Comparison of ENCODE assay signal across 10 cellular contexts in genomic region chr6:63584566-63584965, GRCh38.
"Had no signal": no experiment of that assay in that cellular context is flagged by ENCODE, and none has a peak within 500 bp of the region (broad histone marks: within the 10 kb centered on the region; RNA-seq: fewer than 3 reads in every experiment).

No MANE protein-coding gene starts in this region.

- H3K27ac Mint-ChIP-seq: activated naive CD4-positive, alpha-beta T cell treated with anti-CD3 and anti-CD28 coated beads, Interleukin-2, amount 50 U/mL, for 24 hours had no signal

- H3K4me1 Mint-ChIP-seq: activated naive CD4-positive, alpha-beta T cell treated with anti-CD3 and anti-CD28 coated beads, Interleukin-2, amount 50 U/mL, for 24 hours had no signal

- H3K4me2 ChIP-seq: hepatocyte had no signal

- H3K27me3 Mint-ChIP-seq: activated naive CD4-positive, alpha-beta T cell treated with anti-CD3 and anti-CD28 coated beads, Interleukin-2, amount 50 U/mL, for 24 hours had no signal

- H3K27me3 ChIP-seq: ascending aorta, hepatocyte, thyroid gland had no signal

- H3K4me3 ChIP-seq: ascending aorta, hepatocyte, thyroid gland had no signal

- DNase-seq: activated CD4-positive, alpha-beta T cell treated with anti-CD3 and anti-CD28 coated beads, Interleukin-2, amount 50 U/mL, for 48 hours; activated gamma-delta T cell; effector CD4-positive, alpha-beta T cell; stimulated activated CD4-positive, alpha-beta T cell treated with anti-CD3 and anti-CD28 coated beads, Interleukin-2, amount 100 ng/mL, for 24 hours; stimulated activated naive CD4-positive, alpha-beta T cell treated with Interleukin-2 at 50 U/mL for 16 hours; thyroid gland had no signal

- H3K27ac ChIP-seq: ascending aorta, hepatocyte, thyroid gland had no signal

- H3K4me1 ChIP-seq: ascending aorta, thyroid gland had no signal

- H2AFZ ChIP-seq: hepatocyte had no signal

- H3K9me3 ChIP-seq: ascending aorta, thyroid gland had no signal

- H3K4me3 Mint-ChIP-seq: activated naive CD4-positive, alpha-beta T cell treated with anti-CD3 and anti-CD28 coated beads, Interleukin-2, amount 50 U/mL, for 24 hours; neural crest cell had no signal

- H3K9me3 Mint-ChIP-seq: activated naive CD4-positive, alpha-beta T cell treated with anti-CD3 and anti-CD28 coated beads, Interleukin-2, amount 50 U/mL, for 24 hours; neural crest cell had no signal
